In genomic region chr17:55161935-55162555, GRCh38 we compare ENCODE assay signal across 11 cellular contexts.
DNase-seq lines count a peak whose midpoint lies in the region; FAIRE-seq lines count a peak whose summit lies in the region.
"Had no signal": no experiment of that assay in that cellular context is flagged by ENCODE, and none has a peak within 500 bp of the region (broad histone marks: within the 10 kb centered on the region; RNA-seq: fewer than 3 reads in every experiment).

No MANE protein-coding gene starts in this region.

- FAIRE-seq in RCC 7860 (lab: Jason Lieb, UNC) = peak; percentile 97

- DNase-seq in NCI-H1092 treated with DMSO at 0.1 percent for 48 hours (lab: John Stamatoyannopoulos, UW) = peak; percentile 18
- no peak for DNase-seq in NCI-H1092 (lab: John Stamatoyannopoulos, UW)
- DNase-seq in RCC 7860 (ENCODE audit: low spot score) = peak; percentile 95
- peak; percentile 72 for DNase-seq in epithelial cell of prostate (ENCODE audit: low read depth, low spot score)
- DNase-seq in renal cortical epithelial cell (ENCODE audit: low read depth) = peak; percentile 99
- no peak for DNase-seq in anterior cingulate cortex (lab: John Stamatoyannopoulos, UW)
- no peak for DNase-seq in stimulated activated CD4-positive, alpha-beta T cell treated with anti-CD3 and anti-CD28 coated beads, Interleukin-15, amount 100 ng/mL, for 24 hours
- DNase-seq in activated CD4-positive, alpha-beta T cell treated with anti-CD3 and anti-CD28 coated beads, Interleukin-2, amount 50 U/mL, for 4 hours = no peak
- DNase-seq: SIG-M5 had no signal

- H3K27ac ChIP-seq in epithelial cell of prostate = peak overlapping the region; percentile 41
- H3K27ac ChIP-seq: 22Rv1, esophagus muscularis mucosa had no signal

Comparison
In these comparisons a context has a peak if more than half of its experiments do, and no peak if none do; other contexts are left out.
1. DNase-seq: peak in NCI-H1092 treated with DMSO at 0.1 percent for 48 hours (single experiment), RCC 7860 (single experiment), epithelial cell of prostate (single experiment) and renal cortical epithelial cell (single experiment); none in NCI-H1092 (single experiment), anterior cingulate cortex (0 of 58), stimulated activated CD4-positive, alpha-beta T cell treated with anti-CD3 and anti-CD28 coated beads, Interleukin-15, amount 100 ng/mL, for 24 hours (single experiment) and activated CD4-positive, alpha-beta T cell treated with anti-CD3 and anti-CD28 coated beads, Interleukin-2, amount 50 U/mL, for 4 hours (0 of 2).